19 cellular contexts compared by ENCODE assay signal in genomic region chr20:387520-387919, GRCh38. TPM values are rescaled to one million over a fixed set of nuclear protein-coding genes. Genes with fewer than 3 reads are reported as not detected.
DNase-seq lines count a peak whose midpoint lies in the region; ATAC-seq and TF ChIP-seq lines count a peak whose summit lies in the region.
"Had no signal": no experiment of that assay in that cellular context is flagged by ENCODE, and none has a peak within 500 bp of the region (broad histone marks: within the 10 kb centered on the region; RNA-seq: fewer than 3 reads in every experiment).

No MANE protein-coding gene starts in this region.

- no peak for TF ChIP-seq CTCF in Calu3 (IDR thresholded peaks at IDR 0.05; ENCODE audit: unreplicated experiment)
- TF ChIP-seq CTCF in RWPE2 (IDR thresholded peaks at IDR 0.05; ENCODE audit: poor library complexity, severe bottlenecking) = no peak
- no peak for TF ChIP-seq CTCF in CD4-positive, alpha-beta T cell (IDR thresholded peaks at IDR 0.05)

- peaks cover 21% of the 10 kb centered on the region for H3K4me1 ChIP-seq in RWPE2 (ENCODE audit: insufficient read depth, poor library complexity, severe bottlenecking)
- H3K4me1 ChIP-seq: BE2C had no signal

- H3K27me3 Mint-ChIP-seq in activated CD4-positive, alpha-beta T cell treated with anti-CD3 and anti-CD28 coated beads, Interleukin-2, amount 10 ng/mL, durations not matched to agents 7 days and 5 days = no peaks in the 10 kb centered on the region
- H3K27me3 Mint-ChIP-seq in activated CD4-positive, alpha-beta T cell treated with anti-CD3 and anti-CD28 coated beads, Interleukin-2, amount 10 ng/mL, durations not matched to agents 24 days and 14 days = no peaks in the 10 kb centered on the region
- H3K27me3 Mint-ChIP-seq in Calu3 (ENCODE audit: unreplicated experiment) = no peaks in the 10 kb centered on the region
- no peaks in the 10 kb centered on the region for H3K27me3 Mint-ChIP-seq in CD4-positive, alpha-beta T cell
- H3K27me3 Mint-ChIP-seq in stimulated activated naive B cell treated with anti-CD40 and anti-IgM and Interleukin-4, amounts not matched to agents 10 μg/mL and 1 μg/mL and 100 μg/mL, for 72 hours = no peaks in the 10 kb centered on the region

- H3K36me3 Mint-ChIP-seq in activated CD4-positive, alpha-beta T cell treated with anti-CD3 and anti-CD28 coated beads, Interleukin-2, amount 10 ng/mL, durations not matched to agents 7 days and 5 days (ENCODE audit: low read depth) = peaks cover 43% of the 10 kb centered on the region
- peaks cover 58% of the 10 kb centered on the region for H3K36me3 Mint-ChIP-seq in activated CD4-positive, alpha-beta T cell treated with anti-CD3 and anti-CD28 coated beads, Interleukin-2, amount 10 ng/mL, durations not matched to agents 24 days and 14 days (ENCODE audit: low read depth)
- H3K36me3 Mint-ChIP-seq in Calu3 (ENCODE audit: insufficient read depth, unreplicated experiment) = peaks cover 98% of the 10 kb centered on the region
- H3K36me3 Mint-ChIP-seq in CD4-positive, alpha-beta T cell (ENCODE audit: low read depth) = peaks cover 54% of the 10 kb centered on the region
- peaks cover 40% of the 10 kb centered on the region in 2 donors for H3K36me3 Mint-ChIP-seq in stimulated activated naive B cell treated with anti-CD40 and anti-IgM and Interleukin-4, amounts not matched to agents 10 μg/mL and 1 μg/mL and 100 μg/mL, for 72 hours

- intact Hi-C loops in activated CD4-positive, alpha-beta T cell treated with anti-CD3 and anti-CD28 coated beads, Interleukin-2, amount 10 ng/mL, durations not matched to agents 24 days and 14 days (cut with micrococcal nuclease) = no loop called here
- intact Hi-C loops in Calu3 (cut with micrococcal nuclease; ENCODE audit: unreplicated experiment) = no loop called here
- intact Hi-C loops in CD4-positive, alpha-beta T cell (cut with DNase I, micrococcal nuclease) = no loop called here

- peak overlapping the region; percentile 36 for H3K27ac Mint-ChIP-seq in activated CD4-positive, alpha-beta T cell treated with anti-CD3 and anti-CD28 coated beads, Interleukin-2, amount 10 ng/mL, durations not matched to agents 7 days and 5 days
- H3K27ac Mint-ChIP-seq in activated CD4-positive, alpha-beta T cell treated with anti-CD3 and anti-CD28 coated beads, Interleukin-2, amount 10 ng/mL, durations not matched to agents 24 days and 14 days = no peak overlapping the region
- H3K27ac Mint-ChIP-seq in Calu3 (ENCODE audit: unreplicated experiment) = peak overlapping the region; percentile 40
- no peak overlapping the region for H3K27ac Mint-ChIP-seq in CD4-positive, alpha-beta T cell
- H3K27ac Mint-ChIP-seq in stimulated activated naive B cell treated with anti-CD40 and anti-IgM and Interleukin-4, amounts not matched to agents 10 μg/mL and 1 μg/mL and 100 μg/mL, for 72 hours = no peak overlapping the region
- H3K27ac Mint-ChIP-seq: CD4-positive, CD25-positive, alpha-beta regulatory T cell had no signal

- no TSS peak for BruUV-seq in Calu3 (replicated peaks; lab: Mats Ljungman, UMichigan)

- no peak for DNase-seq in activated CD4-positive, alpha-beta T cell treated with anti-CD3 and anti-CD28 coated beads, Interleukin-2, amount 10 ng/mL, durations not matched to agents 7 days and 5 days
- DNase-seq in activated CD4-positive, alpha-beta T cell treated with anti-CD3 and anti-CD28 coated beads, Interleukin-2, amount 10 ng/mL, durations not matched to agents 24 days and 14 days = no peak
- DNase-seq in Calu3 (no peak), RWPE2 (ENCODE audit: low spot score) (no peak), epithelial cell of prostate (ENCODE audit: low read depth, low spot score) (no peak)
- DNase-seq in CD4-positive, alpha-beta T cell = no peak
- no peak for DNase-seq in stimulated activated naive B cell treated with anti-CD40 and anti-IgM and Interleukin-4, amounts not matched to agents 10 μg/mL and 1 μg/mL and 100 μg/mL, for 72 hours
- DNase-seq: ACHN; BE2C; C1 segment of cervical spinal cord; CD4-positive, CD25-positive, alpha-beta regulatory T cell; DMS 273 treated with DMSO at 0.1 percent for 48 hours; DMS53; DND-41; EL; GOT3; H7 had no signal

- CTCF ChIA-PET in activated CD4-positive, alpha-beta T cell treated with anti-CD3 and anti-CD28 coated beads, Interleukin-2, amount 10 ng/mL, durations not matched to agents 7 days and 5 days (lab: Charles Lee) = interaction anchor here (1.0 to 1.2 kb wide), 2 partner anchors 25 to 33 kb away, joined by 3 read pairs; no protein-coding TSS in a partner anchor
- CTCF ChIA-PET in Calu3 (lab: Charles Lee) = no interaction called here
- CTCF ChIA-PET in CD4-positive, alpha-beta T cell (lab: Charles Lee) = no interaction called here

- peaks cover 100% of the 10 kb centered on the region for H3K36me3 ChIP-seq in RWPE2 (ENCODE audit: low read depth)
- H3K36me3 ChIP-seq: BE2C had no signal

- H3K27ac ChIP-seq in RWPE2 (ENCODE audit: poor library complexity, severe bottlenecking) = peak overlapping the region; percentile 95
- H3K27ac ChIP-seq in epithelial cell of prostate = peak overlapping the region; percentile 100
- no peak overlapping the region for H3K27ac ChIP-seq in CD4-positive, alpha-beta T cell (ENCODE audit: low read depth, low read length)

- ATAC-seq in RWPE2 (ENCODE audit: low read depth) = no peak
- no peak for ATAC-seq in CD4-positive, alpha-beta T cell (ENCODE audit: poor library complexity)
- no peak for ATAC-seq in stimulated activated naive B cell treated with anti-CD40 and anti-IgM and Interleukin-4, amounts not matched to agents 10 μg/mL and 1 μg/mL and 100 μg/mL, for 72 hours (replicated peaks)
- ATAC-seq in HG02571 (IDR thresholded peaks at IDR 0.05; ENCODE audit: unreplicated experiment) = no peak
- ATAC-seq: GM12878 had no signal

- POLR2A ChIA-PET in activated CD4-positive, alpha-beta T cell treated with anti-CD3 and anti-CD28 coated beads, Interleukin-2, amount 10 ng/mL, durations not matched to agents 7 days and 5 days (lab: Charles Lee) = no interaction called here
- POLR2A ChIA-PET in CD4-positive, alpha-beta T cell (lab: Charles Lee) = no interaction called here

- no peaks in the 10 kb centered on the region for H3K9me3 Mint-ChIP-seq in activated CD4-positive, alpha-beta T cell treated with anti-CD3 and anti-CD28 coated beads, Interleukin-2, amount 10 ng/mL, durations not matched to agents 7 days and 5 days
- H3K9me3 Mint-ChIP-seq in activated CD4-positive, alpha-beta T cell treated with anti-CD3 and anti-CD28 coated beads, Interleukin-2, amount 10 ng/mL, durations not matched to agents 24 days and 14 days = no peaks in the 10 kb centered on the region
- H3K9me3 Mint-ChIP-seq in Calu3 (ENCODE audit: low read depth, unreplicated experiment) = no peaks in the 10 kb centered on the region
- no peaks in the 10 kb centered on the region for H3K9me3 Mint-ChIP-seq in CD4-positive, alpha-beta T cell
- H3K9me3 Mint-ChIP-seq in stimulated activated naive B cell treated with anti-CD40 and anti-IgM and Interleukin-4, amounts not matched to agents 10 μg/mL and 1 μg/mL and 100 μg/mL, for 72 hours = no peaks in the 10 kb centered on the region
- H3K9me3 Mint-ChIP-seq: CD4-positive, CD25-positive, alpha-beta regulatory T cell had no signal

- H3K27me3 ChIP-seq in RWPE2 (ENCODE audit: insufficient read depth, poor library complexity, severe bottlenecking) = no peaks in the 10 kb centered on the region
- no peaks in the 10 kb centered on the region for H3K27me3 ChIP-seq in CD4-positive, alpha-beta T cell (ENCODE audit: control insufficient read depth, insufficient read depth, low read length)
- H3K27me3 ChIP-seq: BE2C had no signal

- no peak overlapping the region for H3K4me3 ChIP-seq in RWPE2 (ENCODE audit: severe bottlenecking)
- H3K4me3 ChIP-seq: GM12878 had no signal

- no peak overlapping the region for H3K4me3 Mint-ChIP-seq in activated CD4-positive, alpha-beta T cell treated with anti-CD3 and anti-CD28 coated beads, Interleukin-2, amount 10 ng/mL, durations not matched to agents 7 days and 5 days
- no peak overlapping the region for H3K4me3 Mint-ChIP-seq in activated CD4-positive, alpha-beta T cell treated with anti-CD3 and anti-CD28 coated beads, Interleukin-2, amount 10 ng/mL, durations not matched to agents 24 days and 14 days
- no peak overlapping the region for H3K4me3 Mint-ChIP-seq in Calu3 (ENCODE audit: low read depth, unreplicated experiment)
- H3K4me3 Mint-ChIP-seq in CD4-positive, alpha-beta T cell = no peak overlapping the region
- H3K4me3 Mint-ChIP-seq in stimulated activated naive B cell treated with anti-CD40 and anti-IgM and Interleukin-4, amounts not matched to agents 10 μg/mL and 1 μg/mL and 100 μg/mL, for 72 hours = no peak overlapping the region

- no peaks in the 10 kb centered on the region for H3K9me3 ChIP-seq in RWPE2 (ENCODE audit: severe bottlenecking)
- H3K9me3 ChIP-seq in CD4-positive, alpha-beta T cell (ENCODE audit: control insufficient read depth, low read length) = no peaks in the 10 kb centered on the region
- H3K9me3 ChIP-seq: BE2C had no signal

- H3K4me1 Mint-ChIP-seq in activated CD4-positive, alpha-beta T cell treated with anti-CD3 and anti-CD28 coated beads, Interleukin-2, amount 10 ng/mL, durations not matched to agents 7 days and 5 days = peaks cover 14% of the 10 kb centered on the region
- H3K4me1 Mint-ChIP-seq in activated CD4-positive, alpha-beta T cell treated with anti-CD3 and anti-CD28 coated beads, Interleukin-2, amount 10 ng/mL, durations not matched to agents 24 days and 14 days = peaks cover 20% of the 10 kb centered on the region
- H3K4me1 Mint-ChIP-seq in Calu3 (ENCODE audit: low read depth, unreplicated experiment) = peaks cover 30% of the 10 kb centered on the region
- H3K4me1 Mint-ChIP-seq in CD4-positive, alpha-beta T cell (ENCODE audit: low read depth) = peaks cover 11% of the 10 kb centered on the region
- H3K4me1 Mint-ChIP-seq in stimulated activated naive B cell treated with anti-CD40 and anti-IgM and Interleukin-4, amounts not matched to agents 10 μg/mL and 1 μg/mL and 100 μg/mL, for 72 hours = peaks cover 14 to 16% of the 10 kb centered on the region in 2 donors

RNA-seq across cellular contexts. Expression of gene TRIB3, which starts 7.0 kb away (rescaled TPM):
- 10 to 100 TPM; 16.0 to 18.8 TPM for total RNA-seq in activated CD4-positive, alpha-beta T cell treated with anti-CD3 and anti-CD28 coated beads, Interleukin-2, amount 10 ng/mL, durations not matched to agents 7 days and 5 days
- total RNA-seq in activated CD4-positive, alpha-beta T cell treated with anti-CD3 and anti-CD28 coated beads, Interleukin-2, amount 10 ng/mL, durations not matched to agents 24 days and 14 days = 39.3 and 41.1 TPM in 2 replicates
- 47.2 and 53.0 TPM in 2 replicates for total RNA-seq in Calu3 (2022)
- 1 to 10 TPM; 1.3 to 1.5 TPM for total RNA-seq in CD4-positive, alpha-beta T cell

RNA-seq across cellular contexts. Expression of gene RBCK1, which starts 20.6 kb away (rescaled TPM):
- total RNA-seq in activated CD4-positive, alpha-beta T cell treated with anti-CD3 and anti-CD28 coated beads, Interleukin-2, amount 10 ng/mL, durations not matched to agents 7 days and 5 days = 100 to 1,000 TPM; 135 to 155 TPM
- 128 and 135 TPM in 2 replicates for total RNA-seq in activated CD4-positive, alpha-beta T cell treated with anti-CD3 and anti-CD28 coated beads, Interleukin-2, amount 10 ng/mL, durations not matched to agents 24 days and 14 days
- 142 and 144 TPM in 2 replicates for total RNA-seq in Calu3 (2022)
- total RNA-seq in CD4-positive, alpha-beta T cell = 10 to 100 TPM; 53.3 to 57.3 TPM

RNA-seq across cellular contexts. Expression of gene NRSN2, which starts 40.6 kb away (rescaled TPM):
- 1 to 10 TPM in 1 of 2 experiments, under 1 TPM in 1; 0.87 to 1.2 TPM for total RNA-seq in activated CD4-positive, alpha-beta T cell treated with anti-CD3 and anti-CD28 coated beads, Interleukin-2, amount 10 ng/mL, durations not matched to agents 7 days and 5 days
- 5.1 and 7.0 TPM in 2 replicates for total RNA-seq in activated CD4-positive, alpha-beta T cell treated with anti-CD3 and anti-CD28 coated beads, Interleukin-2, amount 10 ng/mL, durations not matched to agents 24 days and 14 days
- total RNA-seq in Calu3 (2022) = 0.42 and 0.51 TPM in 2 replicates
- total RNA-seq in CD4-positive, alpha-beta T cell = 1 to 10 TPM in 1 of 2 experiments, under 1 TPM in 1; 0.69 to 1.3 TPM

Comparison
In these comparisons a context has a peak if more than half of its experiments do, and no peak if none do; other contexts are left out.
1. H3K27ac Mint-ChIP-seq: peak in activated CD4-positive, alpha-beta T cell treated with anti-CD3 and anti-CD28 coated beads, Interleukin-2, amount 10 ng/mL, durations not matched to agents 7 days and 5 days (single experiment) and Calu3 (single experiment); none in activated CD4-positive, alpha-beta T cell treated with anti-CD3 and anti-CD28 coated beads, Interleukin-2, amount 10 ng/mL, durations not matched to agents 24 days and 14 days (single experiment), CD4-positive, alpha-beta T cell (single experiment) and stimulated activated naive B cell treated with anti-CD40 and anti-IgM and Interleukin-4, amounts not matched to agents 10 μg/mL and 1 μg/mL and 100 μg/mL, for 72 hours (single experiment).
2. RNA of gene TRIB3, which starts 7.0 kb away (total RNA-seq): 47.2 to 53.0 TPM in Calu3, 39.3 to 41.1 TPM in activated CD4-positive, alpha-beta T cell treated with anti-CD3 and anti-CD28 coated beads, Interleukin-2, amount 10 ng/mL, durations not matched to agents 24 days and 14 days and 16.0 to 18.8 TPM in activated CD4-positive, alpha-beta T cell treated with anti-CD3 and anti-CD28 coated beads, Interleukin-2, amount 10 ng/mL, durations not matched to agents 7 days and 5 days; 1.3 to 1.5 TPM in CD4-positive, alpha-beta T cell; every median in the first group is over 4 times any median in the second.